Comparison of ENCODE assay signal across 14 cellular contexts in the genomic region with DNA sequence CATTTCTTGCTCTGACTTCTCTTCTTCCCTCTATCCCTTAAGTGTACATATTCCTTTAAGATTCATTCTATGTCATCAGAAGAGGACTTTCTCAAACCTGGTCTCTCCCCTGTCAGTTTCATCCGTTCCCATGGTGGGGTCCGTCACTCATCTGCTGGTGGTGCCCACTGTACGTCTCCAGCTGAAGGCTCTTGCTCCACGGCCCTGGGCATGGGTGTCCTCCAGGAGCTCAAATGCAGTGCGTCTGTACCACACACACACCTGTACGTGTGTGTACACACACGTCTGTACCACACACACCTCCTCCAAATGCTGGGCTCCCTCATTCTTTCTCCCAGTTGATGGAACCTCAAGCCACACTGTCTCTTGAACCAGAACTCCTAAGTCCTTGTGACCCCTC.
"Had no signal": no experiment of that assay in that cellular context is flagged by ENCODE, and none has a peak within 500 bp of the region (broad histone marks: within the 10 kb centered on the region; RNA-seq: fewer than 3 reads in every experiment).

No MANE protein-coding gene starts in this region.

- H3K4me3 ChIP-seq: adrenal gland, breast epithelium, ovary had no signal

- H3K4me1 Mint-ChIP-seq: naive thymus-derived CD8-positive, alpha-beta T cell had no signal

- H3K9me3 Mint-ChIP-seq: activated naive CD4-positive, alpha-beta T cell treated with anti-CD3 and anti-CD28 coated beads, Interleukin-2, amount 50 U/mL, for 72 hours; effector memory CD8-positive, alpha-beta T cell; naive thymus-derived CD8-positive, alpha-beta T cell; stimulated activated naive CD8-positive, alpha-beta T cell treated with anti-CD3 and anti-CD28 coated beads, Interleukin-15, Interleukin-2, amounts not matched to agents 100 ng/mL and 50 ng/mL, for 24 hours had no signal

- H3K36me3 ChIP-seq: adrenal gland, breast epithelium, ovary had no signal

- H3K27me3 ChIP-seq: adrenal gland, breast epithelium, ovary had no signal

- H3K27ac Mint-ChIP-seq: activated naive CD4-positive, alpha-beta T cell treated with anti-CD3 and anti-CD28 coated beads, Interleukin-2, amount 50 U/mL, for 72 hours; effector memory CD8-positive, alpha-beta T cell; naive thymus-derived CD8-positive, alpha-beta T cell; stimulated activated naive CD8-positive, alpha-beta T cell treated with anti-CD3 and anti-CD28 coated beads, Interleukin-15, Interleukin-2, amounts not matched to agents 100 ng/mL and 50 ng/mL, for 24 hours had no signal

- H3K9me3 ChIP-seq: adrenal gland, breast epithelium, ovary had no signal

- H3K4me3 Mint-ChIP-seq: effector memory CD8-positive, alpha-beta T cell; naive thymus-derived CD8-positive, alpha-beta T cell; stimulated activated naive CD8-positive, alpha-beta T cell treated with anti-CD3 and anti-CD28 coated beads, Interleukin-15, Interleukin-2, amounts not matched to agents 100 ng/mL and 50 ng/mL, for 24 hours had no signal

- H3K4me1 ChIP-seq: adrenal gland, breast epithelium had no signal

- H3K36me3 Mint-ChIP-seq: activated naive CD4-positive, alpha-beta T cell treated with anti-CD3 and anti-CD28 coated beads, Interleukin-2, amount 50 U/mL, for 72 hours; naive thymus-derived CD8-positive, alpha-beta T cell had no signal

- DNase-seq: activated CD4-positive, alpha-beta T cell treated with anti-CD3 and anti-CD28 coated beads, Interleukin-2, amount 50 U/mL, for 4 hours; activated gamma-delta T cell; effector memory CD8-positive, alpha-beta T cell; foreskin fibroblast; glutamatergic neuron; hypothalamus; naive thymus-derived CD8-positive, alpha-beta T cell; ovary; stimulated activated CD4-positive, alpha-beta T cell treated with anti-CD3 and anti-CD28 coated beads, Interleukin-2, amount 100 ng/mL, for 24 hours; SW 1271 had no signal

- ATAC-seq: activated naive CD4-positive, alpha-beta T cell treated with anti-CD3 and anti-CD28 coated beads, Interleukin-2, amount 50 U/mL, for 72 hours; effector memory CD8-positive, alpha-beta T cell; naive thymus-derived CD8-positive, alpha-beta T cell had no signal

- H3K27ac ChIP-seq: adrenal gland, breast epithelium, ovary had no signal
